In the genomic region with DNA sequence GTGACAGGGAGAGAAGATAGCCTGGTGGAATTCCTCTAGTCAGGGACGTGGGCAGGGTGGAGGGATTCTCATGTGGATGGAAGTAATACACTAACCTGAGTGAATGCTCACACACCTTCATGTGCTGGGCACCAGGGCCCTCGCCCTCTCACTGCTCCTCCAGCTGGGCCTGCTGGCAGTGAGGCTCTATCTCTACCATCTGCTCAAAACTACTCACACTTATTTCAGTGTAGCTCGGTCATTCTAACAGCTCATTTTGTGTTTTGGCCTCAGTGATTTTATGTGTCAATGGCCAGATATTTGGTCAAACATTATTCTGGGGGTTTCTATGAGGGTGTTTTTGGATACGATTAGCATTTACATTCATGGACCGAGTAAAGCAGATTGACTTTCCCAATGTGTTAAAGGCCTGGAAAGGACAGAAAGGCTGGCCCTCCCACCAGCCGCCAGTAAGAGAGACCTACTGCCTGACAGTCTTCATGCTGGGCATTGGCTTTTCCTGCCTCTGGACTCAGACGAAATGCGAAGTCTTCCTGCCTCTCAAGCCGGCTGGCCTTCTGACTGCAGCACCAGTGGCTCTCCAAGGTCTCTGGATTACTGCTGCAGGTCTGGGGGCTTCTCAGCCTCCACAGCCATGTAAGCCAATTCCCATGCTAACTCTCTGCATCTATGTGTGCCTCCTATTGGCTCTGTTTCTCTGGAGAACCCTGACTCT, we compare ENCODE assay signal across 21 cellular contexts.
A peak's percentile ranks its signal among the peaks of the same experiment; 100 is the strongest.
DNase-seq lines count a peak whose midpoint lies in the region; ATAC-seq lines count a peak whose summit lies in the region.
"Had no signal": no experiment of that assay in that cellular context is flagged by ENCODE, and none has a peak within 500 bp of the region (broad histone marks: within the 10 kb centered on the region; RNA-seq: fewer than 3 reads in every experiment).

No MANE protein-coding gene starts in this region.

- H3K4me3 ChIP-seq in mesendoderm (ENCODE audit: low read length), result no peak overlapping the region
- H3K4me3 ChIP-seq: A549; BLaER1 treated with 17β-estradiol and CSF1 and Interleukin-3, amounts not matched to agents 10 nM and 100 nM; GM12878; GM23248 had no signal

- no peaks in the 10 kb centered on the region for H3K36me3 ChIP-seq in mesendoderm (ENCODE audit: control insufficient read depth, insufficient read depth, low read length)
- H3K36me3 ChIP-seq: BE2C; BLaER1 treated with 17β-estradiol and CSF1 and Interleukin-3, amounts not matched to agents 10 nM and 100 nM had no signal

- no peak overlapping the region for H3K27ac Mint-ChIP-seq in activated T-helper 17 cell treated with anti-CD3 and anti-CD28 coated beads, Interleukin-2, amount 50 U/mL, for 72 hours
- H3K27ac Mint-ChIP-seq: CD4-positive, alpha-beta T cell had no signal

- no CpG with 5 or more reads among the region's 9 CpGs for WGBS in mesendoderm (ENCODE audit: extremely low coverage, insufficient coverage, low lambda C conversion rate)

- no peaks in the 10 kb centered on the region for H3K4me1 Mint-ChIP-seq in activated T-helper 17 cell treated with anti-CD3 and anti-CD28 coated beads, Interleukin-2, amount 50 U/mL, for 72 hours

- no peak overlapping the region for H4K8ac ChIP-seq in mesendoderm (ENCODE audit: low read depth, low read length)

- no peak overlapping the region for H3K4ac ChIP-seq in mesendoderm (ENCODE audit: low read depth, low read length)

- H3K4me1 ChIP-seq in mesendoderm (ENCODE audit: control insufficient read depth, low read depth, low read length), result no peaks in the 10 kb centered on the region
- H3K4me1 ChIP-seq: A549 had no signal

- H2BK120ac ChIP-seq in mesendoderm (ENCODE audit: low read depth, low read length), result no peak overlapping the region

- H3K56ac ChIP-seq in mesendoderm (ENCODE audit: low read length), result no peak overlapping the region

- H3K27me3 ChIP-seq in mesendoderm (ENCODE audit: insufficient read depth, low read length, poor library complexity), result no peaks in the 10 kb centered on the region
- H3K27me3 ChIP-seq: BE2C; BLaER1 treated with 17β-estradiol and CSF1 and Interleukin-3, amounts not matched to agents 10 nM and 100 nM had no signal

- H3K9ac ChIP-seq in mesendoderm (ENCODE audit: low read length), result no peak overlapping the region
- H3K9ac ChIP-seq: BLaER1 treated with 17β-estradiol and CSF1 and Interleukin-3, amounts not matched to agents 10 nM and 100 nM; GM23248 had no signal

- no peak overlapping the region for H3K23ac ChIP-seq in mesendoderm (ENCODE audit: low read length)

- H3K4me3 Mint-ChIP-seq in activated T-helper 17 cell treated with anti-CD3 and anti-CD28 coated beads, Interleukin-2, amount 50 U/mL, for 72 hours, result no peak overlapping the region
- H3K4me3 Mint-ChIP-seq: CD14-positive monocyte; CD4-positive, alpha-beta T cell; CD8-positive, alpha-beta memory T cell had no signal

- H3K18ac ChIP-seq in mesendoderm (ENCODE audit: low read length), result no peak overlapping the region

- no peak overlapping the region for H2BK5ac ChIP-seq in mesendoderm (ENCODE audit: low read length)

- no peak overlapping the region for H3K27ac ChIP-seq in mesendoderm (ENCODE audit: low read depth, low read length)
- H3K27ac ChIP-seq: A549; BLaER1 treated with 17β-estradiol and CSF1 and Interleukin-3, amounts not matched to agents 10 nM and 100 nM; GM23248 had no signal

- no peaks in the 10 kb centered on the region for H3K79me2 ChIP-seq in mesendoderm (ENCODE audit: control insufficient read depth, insufficient read depth, low read length)

- peak; percentile 67 for DNase-seq in G401 (ENCODE audit: low spot score)
- peak; percentile 38 for DNase-seq in cerebellum (ENCODE audit: low spot score)
- DNase-seq in retina, result peak; percentile 0
- no peak for DNase-seq in mesendoderm
- DNase-seq in dedifferentiated amniotic fluid mesenchymal stem cell (ENCODE audit: extremely low spot score), result no peak
- DNase-seq: 8988T; ACHN; BE2C; CD4-positive, alpha-beta T cell; CD8-positive, alpha-beta memory T cell; DMS153; DND-41; GDM1; GM23248; H7; HCEC 1CT had no signal

- H3K9me3 Mint-ChIP-seq in activated T-helper 17 cell treated with anti-CD3 and anti-CD28 coated beads, Interleukin-2, amount 50 U/mL, for 72 hours, result no peaks in the 10 kb centered on the region
- H3K9me3 Mint-ChIP-seq: CD4-positive, alpha-beta T cell; CD8-positive, alpha-beta memory T cell had no signal

- ATAC-seq in activated T-helper 17 cell treated with anti-CD3 and anti-CD28 coated beads, Interleukin-2, amount 50 U/mL, for 72 hours (replicated peaks), result no peak
- ATAC-seq: A549, GM12878 had no signal

- no peaks in the 10 kb centered on the region for H3K79me1 ChIP-seq in mesendoderm (ENCODE audit: low read length)

- no peaks in the 10 kb centered on the region for H3K36me3 Mint-ChIP-seq in activated T-helper 17 cell treated with anti-CD3 and anti-CD28 coated beads, Interleukin-2, amount 50 U/mL, for 72 hours (ENCODE audit: low read depth)
- H3K36me3 Mint-ChIP-seq: CD14-positive monocyte; CD8-positive, alpha-beta memory T cell had no signal

- peaks cover 31% of the 10 kb centered on the region for H3K27me3 Mint-ChIP-seq in activated T-helper 17 cell treated with anti-CD3 and anti-CD28 coated beads, Interleukin-2, amount 50 U/mL, for 72 hours

- H4K5ac ChIP-seq in mesendoderm (ENCODE audit: low read length), result no peak overlapping the region

- no peak overlapping the region for H2AK5ac ChIP-seq in mesendoderm (ENCODE audit: low read length)

- H3K4me2 ChIP-seq in mesendoderm (ENCODE audit: low read length), result no peak overlapping the region
- H3K4me2 ChIP-seq: A549; BLaER1 treated with 17β-estradiol and CSF1 and Interleukin-3, amounts not matched to agents 10 nM and 100 nM had no signal

- no peak overlapping the region for H2BK15ac ChIP-seq in mesendoderm (replicated peaks; ENCODE audit: low read depth)

- in situ Hi-C loops in G401 (cut with HindIII; ENCODE audit: low sequenced_read_pairs), result no loop called here

Comparison
In these comparisons a context has a peak if more than half of its experiments do, and no peak if none do; other contexts are left out.
1. DNase-seq: peak in G401 (single experiment), cerebellum (single experiment) and retina (single experiment); none in mesendoderm (single experiment) and dedifferentiated amniotic fluid mesenchymal stem cell (single experiment).